In the genomic region with DNA sequence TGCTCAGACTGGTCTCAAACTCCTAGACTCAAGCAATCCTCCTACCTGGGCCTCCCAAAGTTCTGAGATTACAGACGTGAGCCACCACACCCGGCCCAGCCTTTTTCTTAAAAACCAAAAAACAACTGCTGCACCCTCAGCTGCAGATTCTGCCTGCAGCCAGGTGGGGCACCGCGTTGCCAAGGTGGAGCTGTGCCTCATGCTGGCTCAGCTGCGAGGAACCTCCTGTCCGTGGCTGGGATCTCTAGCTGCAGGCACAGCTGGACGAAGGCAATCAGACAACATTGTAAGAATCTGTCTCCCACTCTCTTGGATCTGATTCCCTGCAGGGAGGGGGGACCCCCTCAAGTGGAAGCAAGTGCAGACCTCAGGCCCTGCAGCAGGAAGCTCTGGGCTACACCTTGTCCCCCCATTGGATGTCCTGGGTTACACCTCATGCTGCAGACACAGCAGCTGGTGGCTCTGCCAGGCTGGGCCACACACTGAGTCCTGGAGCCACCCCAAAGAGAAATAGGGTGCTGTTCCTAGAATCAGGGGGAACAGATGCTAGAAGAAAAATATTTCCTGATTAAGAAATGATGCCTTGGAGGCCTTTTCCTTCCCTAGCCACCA, we compare ENCODE assay signal across 10 cellular contexts. TPM values are rescaled to one million over a fixed set of nuclear protein-coding genes. Genes with fewer than 3 reads are reported as not detected.
DNase-seq lines count a peak whose midpoint lies in the region; ATAC-seq and TF ChIP-seq lines count a peak whose summit lies in the region.
"Had no signal": no experiment of that assay in that cellular context is flagged by ENCODE, and none has a peak within 500 bp of the region (broad histone marks: within the 10 kb centered on the region; RNA-seq: fewer than 3 reads in every experiment).

No MANE protein-coding gene starts in this region.

- H3K36me3 Mint-ChIP-seq in MCF 10A (ENCODE audit: insufficient read depth, unreplicated experiment) = no peaks in the 10 kb centered on the region
- H3K36me3 Mint-ChIP-seq: CD8-positive, alpha-beta T cell had no signal

- intact Hi-C loops in Right ventricle myocardium superior (cut with DNase I) = no loop called here
- intact Hi-C loops in Right ventricle myocardium inferior (cut with DNase I) = loop anchor here (2.0 to 10.0 kb wide), 2 partner anchors 99 to 377 kb away; a partner anchor contains a TSS
- intact Hi-C loops in MCF 10A (cut with micrococcal nuclease) = no loop called here
- intact Hi-C loops in lower lobe of right lung (cut with DNase I) = no loop called here
- intact Hi-C loops in aorta (cut with DNase I) = loop anchor here (5.0 to 10.0 kb wide), 4 partner anchors 97 to 987 kb away; a partner anchor contains a TSS

- no TSS peak for BruUV-seq in MCF 10A (replicated peaks; lab: Mats Ljungman, UMichigan)

- POLR2A ChIA-PET in MCF 10A (lab: Yijun Ruan, JAX) = interaction anchor here (0.7 to 14.3 kb wide), 3 partner anchors 10 to 40 kb away, joined by 3 to 234 read pairs (median 19); a partner anchor contains a TSS

- CTCF ChIA-PET in MCF 10A (lab: Yijun Ruan, JAX) = interaction anchor here (0.5 to 1.1 kb wide), 8 partner anchors 10 to 211 kb away, joined by 3 to 4 read pairs (median 3); no protein-coding TSS in a partner anchor

- H3K27ac ChIP-seq in lower lobe of right lung = peak overlapping the region; percentile 82
- peak overlapping the region; percentile 72 to 99 for H3K27ac ChIP-seq in aorta (ENCODE audit: low read depth in 1 of 2, low read length in 2 of 2)

- peaks cover 27% of the 10 kb centered on the region for H3K4me1 Mint-ChIP-seq in MCF 10A (ENCODE audit: insufficient read depth, unreplicated experiment)

- ATAC-seq in Right ventricle myocardium superior (ENCODE audit: poor library complexity) (peak; percentile 14), Right ventricle myocardium inferior (no peak), lower lobe of right lung (peak in 1 of 2 donors; percentile 3), aorta (ENCODE audit: low FRiP score) (no peak), GM21576 (IDR thresholded peaks at IDR 0.05; ENCODE audit: unreplicated experiment) (no peak)
- ATAC-seq: CD8-positive, alpha-beta T cell had no signal

- no peaks in the 10 kb centered on the region for H3K27me3 Mint-ChIP-seq in MCF 10A (ENCODE audit: insufficient read depth, unreplicated experiment)

- H3K27me3 ChIP-seq in lower lobe of right lung (ENCODE audit: low read depth) (no peaks in the 10 kb centered on the region), aorta (ENCODE audit: control insufficient read depth in 1 of 2, insufficient read depth in 2 of 2, low read length in 1 of 2) (no peaks in the 10 kb centered on the region)

- H3K9me3 Mint-ChIP-seq in MCF 10A (ENCODE audit: unreplicated experiment) = no peaks in the 10 kb centered on the region
- H3K9me3 Mint-ChIP-seq: CD8-positive, alpha-beta T cell; T-helper 2 cell treated with Interferon-gamma antibody and Interleukin-4, amounts not matched to agents 5 μg/mL and 100 μg/mL, for 36 hours had no signal

- no peaks in the 10 kb centered on the region for H3K36me3 ChIP-seq in lower lobe of right lung
- H3K36me3 ChIP-seq in aorta (ENCODE audit: control insufficient read depth in 1 of 2, insufficient read depth in 2 of 2, low read length in 1 of 2) = no peaks in the 10 kb centered on the region

- H3K4me3 ChIP-seq in lower lobe of right lung (peak overlapping the region; percentile 33), aorta (ENCODE audit: low read length in 2 of 2) (peak overlapping the region; percentile 34 to 36)

- no peak for TF ChIP-seq CTCF in MCF 10A (IDR thresholded peaks at IDR 0.05; ENCODE audit: unreplicated experiment)
- TF ChIP-seq CTCF in lower lobe of right lung (IDR thresholded peaks at IDR 0.05) = no peak

- DNase-seq in Right ventricle myocardium superior (no peak), Right ventricle myocardium inferior (ENCODE audit: missing footprints) (no peak), MCF 10A (ENCODE audit: unreplicated experiment) (peak; percentile 32), lower lobe of right lung (no peak), aorta (no peak), COLO668 (lab: John Stamatoyannopoulos, UW; ENCODE audit: unreplicated experiment) (no peak)
- DNase-seq in stimulated activated naive CD4-positive, alpha-beta T cell treated with Interleukin-2 at 50 U/mL for 16 hours (lab: John Stamatoyannopoulos, UW) = no peak
- DNase-seq: CD8-positive, alpha-beta T cell had no signal

- no peak overlapping the region for H3K4me3 Mint-ChIP-seq in MCF 10A (ENCODE audit: unreplicated experiment)
- H3K4me3 Mint-ChIP-seq: CD8-positive, alpha-beta T cell; T-helper 2 cell treated with Interferon-gamma antibody and Interleukin-4, amounts not matched to agents 5 μg/mL and 100 μg/mL, for 36 hours had no signal

- 24 to 29% methylated on average over 7 of the region's 7 CpGs for WGBS in aorta, 2 donors

- peak overlapping the region; percentile 94 for H3K27ac Mint-ChIP-seq in MCF 10A (ENCODE audit: low read depth, unreplicated experiment)
- H3K27ac Mint-ChIP-seq: CD8-positive, alpha-beta T cell; T-helper 2 cell treated with Interferon-gamma antibody and Interleukin-4, amounts not matched to agents 5 μg/mL and 100 μg/mL, for 36 hours had no signal

- H3K9me3 ChIP-seq in lower lobe of right lung (no peaks in the 10 kb centered on the region), aorta (ENCODE audit: control insufficient read depth, low read length) (no peaks in the 10 kb centered on the region)

- peaks cover 9% of the 10 kb centered on the region for H3K4me1 ChIP-seq in lower lobe of right lung
- peaks cover 0 to 2% of the 10 kb centered on the region in 2 donors for H3K4me1 ChIP-seq in aorta (ENCODE audit: control insufficient read depth in 1 of 2, insufficient read depth in 2 of 2, low read length in 2 of 2)

RNA-seq across cellular contexts. Expression of a gene that starts 24.1 kb away (rescaled TPM):
- total RNA-seq in Right ventricle myocardium superior (0.91 TPM), Right ventricle myocardium inferior (1.7 TPM), MCF 10A (2022) (not detected in 2 replicates), lower lobe of right lung (not detected), aorta (under 1 TPM; 0.57 to 0.58 TPM)
- not detected for polyA plus RNA-seq in aorta
- total RNA-seq: CD8-positive, alpha-beta T cell had no signal

RNA-seq across cellular contexts. Expression of a gene that starts 29.8 kb away (rescaled TPM):
- 94.6 TPM for total RNA-seq in Right ventricle myocardium superior
- total RNA-seq in Right ventricle myocardium inferior = 132 TPM
- 141 and 167 TPM in 2 replicates for total RNA-seq in MCF 10A (2022)
- 92.9 TPM for total RNA-seq in lower lobe of right lung
- total RNA-seq in aorta = 100 to 1,000 TPM; 155 to 257 TPM
- 100 to 1,000 TPM; 137 to 187 TPM for polyA plus RNA-seq in aorta

Comparison
In these comparisons a context has a peak if more than half of its experiments do, and no peak if none do; other contexts are left out.
1. intact Hi-C loops: an anchor here in Right ventricle myocardium inferior (2.0 to 10.0 kb wide) and aorta (5.0 to 10.0 kb wide); none called in Right ventricle myocardium superior, MCF 10A and lower lobe of right lung.